Comparison of ENCODE assay signal across 8 cellular contexts in the genomic region with DNA sequence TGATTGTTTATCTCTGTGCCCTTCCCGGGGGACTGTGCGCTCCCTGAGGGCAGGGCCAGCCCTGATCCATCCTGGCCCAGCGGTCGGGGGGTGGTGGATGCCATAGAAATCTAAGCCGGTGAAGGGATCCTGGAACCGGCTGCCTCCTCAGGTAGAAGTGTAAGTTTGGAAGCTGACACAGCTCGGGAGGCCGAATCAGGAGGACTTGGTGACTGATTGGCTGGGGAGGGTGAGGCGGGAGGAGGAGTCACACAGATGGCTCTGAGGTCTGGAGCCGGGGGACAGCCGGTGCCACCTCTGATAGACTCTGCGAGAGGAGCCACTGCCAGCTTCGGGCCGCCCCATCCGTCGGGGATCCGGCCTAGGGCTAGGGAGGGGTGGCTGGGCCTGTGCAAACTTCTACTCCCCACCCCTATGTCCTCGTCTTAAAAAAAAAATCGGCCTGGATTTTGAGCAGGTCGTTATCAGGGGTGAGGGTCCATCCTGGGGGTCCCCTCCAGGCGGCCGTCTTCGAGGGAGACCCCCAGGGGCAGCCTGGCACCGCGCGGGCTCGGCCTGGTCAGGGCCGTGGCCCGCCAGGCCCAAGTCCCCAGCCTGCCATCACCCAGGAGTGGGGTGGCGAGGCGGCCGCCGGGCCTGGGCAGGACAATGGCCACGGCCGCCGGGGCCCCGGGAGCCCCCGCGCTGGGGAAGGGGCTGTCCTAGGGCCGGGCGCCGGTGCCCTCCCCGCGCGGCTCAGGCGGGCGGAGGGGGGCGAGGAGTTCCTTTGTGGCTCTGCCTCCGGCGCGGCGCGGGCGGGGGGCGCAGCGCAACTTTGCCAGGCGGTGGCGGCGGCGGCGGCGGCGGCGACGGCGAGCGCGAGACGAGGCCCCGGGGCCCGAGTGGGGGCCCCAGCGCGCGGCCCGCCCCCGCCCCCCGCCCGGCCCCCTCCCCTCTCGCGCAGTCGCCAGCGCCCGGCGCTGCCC. TPM values are rescaled to one million over a fixed set of nuclear protein-coding genes. Genes with fewer than 3 reads are reported as not detected.
DNase-seq lines count a peak whose midpoint lies in the region; ATAC-seq and TF ChIP-seq lines count a peak whose summit lies in the region.

No MANE protein-coding gene starts in this region.

- H3K27me3 ChIP-seq in foreskin keratinocyte, result no peaks in the 10 kb centered on the region
- no peaks in the 10 kb centered on the region for H3K27me3 ChIP-seq in thoracic aorta (replicated peaks; ENCODE audit: insufficient read depth)

- peak overlapping the region; percentile 85 for H3K4me3 ChIP-seq in thoracic aorta

- H3K27me3 Mint-ChIP-seq in nephron progenitor cell (ENCODE audit: low read depth, poor library complexity), result peaks cover 11% of the 10 kb centered on the region

- no peak for TF ChIP-seq CTCF in foreskin keratinocyte (conservative IDR thresholded peaks at IDR 0.05)
- TF ChIP-seq CTCF in nephron progenitor cell (IDR thresholded peaks at IDR 0.05), result no peak
- TF ChIP-seq CTCF in thoracic aorta (IDR thresholded peaks at IDR 0.05), result no peak

- H3K4me1 ChIP-seq in foreskin keratinocyte (no peaks in the 10 kb centered on the region), thoracic aorta (ENCODE audit: control insufficient read depth in 1 of 2, low read depth in 2 of 2) (peaks cover 25 to 37% of the 10 kb centered on the region in 2 donors)

- H3K4me3 Mint-ChIP-seq in nephron progenitor cell, result peak overlapping the region; percentile 74

- H3K36me3 Mint-ChIP-seq in nephron progenitor cell (ENCODE audit: low read depth), result peaks cover 6% of the 10 kb centered on the region

- DNase-seq in GM03348 (ENCODE audit: low spot score) (peak; percentile 80), OCI-M1 (lab: John Stamatoyannopoulos, UW) (peak; percentile 6), activated gamma-delta T cell (lab: John Stamatoyannopoulos, UW) (peak; percentile 34), foreskin keratinocyte (peak in 1 of 2 donors; percentile 50), nephron progenitor cell (peak; percentile 64), thoracic aorta (ENCODE audit: low spot score) (peak; percentile 50), cortex of kidney (lab: John Stamatoyannopoulos, UW) (no peak)

- H3K4me1 Mint-ChIP-seq in nephron progenitor cell, result peaks cover 50% of the 10 kb centered on the region

- peak; percentile 32 for ATAC-seq in HG03159 (IDR thresholded peaks at IDR 0.05; ENCODE audit: unreplicated experiment)
- ATAC-seq in foreskin keratinocyte, result peak; percentile 63
- peak; percentile 21 for ATAC-seq in thoracic aorta (ENCODE audit: insufficient number of reproducible peaks, low FRiP score, low read depth)

- no peak overlapping the region for H3K27ac Mint-ChIP-seq in nephron progenitor cell

- peaks cover under 1% of the 10 kb centered on the region for H3K9me3 Mint-ChIP-seq in nephron progenitor cell

- H3K27ac ChIP-seq in foreskin keratinocyte, result no peak overlapping the region
- H3K27ac ChIP-seq in thoracic aorta, result peak overlapping the region; percentile 99

- no peaks in the 10 kb centered on the region for H3K36me3 ChIP-seq in thoracic aorta

- H3K9me3 ChIP-seq in thoracic aorta, result no peaks in the 10 kb centered on the region

RNA-seq across cellular contexts. Expression of gene ZNF362, which starts 0.7 kb away (rescaled TPM):
- 9.7 and 9.9 TPM in 2 replicates for total RNA-seq in foreskin keratinocyte
- polyA plus RNA-seq in foreskin keratinocyte, result 7.1 and 7.3 TPM in 2 replicates
- total RNA-seq in thoracic aorta, result 10 to 100 TPM; 25.3 to 55.4 TPM
